ENCODE assay signal across 21 cellular contexts in genomic region chr11:27858901-27859300, GRCh38.
"Had no signal": no experiment of that assay in that cellular context is flagged by ENCODE, and none has a peak within 500 bp of the region (broad histone marks: within the 10 kb centered on the region; RNA-seq: fewer than 3 reads in every experiment).

No MANE protein-coding gene starts in this region.

- DNase-seq: NCI-H1092, NCI-H1105 treated with DMSO at 0.1 percent for 48 hours, NCI-H1417 treated with DMSO at 0.1 percent for 48 hours, NCI-H146, NCI-H1694 treated with DMSO at 0.1 percent for 48 hours, NCI-H1930, NCI-H2081, NCI-H2107, NCI-H2227 treated with DMSO at 0.1 percent for 48 hours, NCI-H446, NCI-H510A, NCI-H524 treated with DMSO at 0.1 percent for 48 hours, NCI-H69, NCI-H774, Right ventricle myocardium superior, RPMI8226, SIG-M5 had no signal

- H3K27me3 ChIP-seq: SJSA1 had no signal

- H3K36me3 ChIP-seq: SJSA1 had no signal

- H3K9me3 ChIP-seq: SJSA1 had no signal

- H3K4me3 ChIP-seq: K562, SJSA1, SK-N-MC had no signal

- H3K9ac ChIP-seq: KMS-11 had no signal
